ENCODE assay signal across 11 cellular contexts in genomic region chr21:31030367-31031106, GRCh38.
DNase-seq lines count a peak whose midpoint lies in the region; ATAC-seq and TF ChIP-seq lines count a peak whose summit lies in the region.
"Had no signal": no experiment of that assay in that cellular context is flagged by ENCODE, and none has a peak within 500 bp of the region (broad histone marks: within the 10 kb centered on the region; RNA-seq: fewer than 3 reads in every experiment).

No MANE protein-coding gene starts in this region.

- TF ChIP-seq CTCF in GM13976 (IDR thresholded peaks at IDR 0.05; ENCODE audit: borderline replicate concordance, control extremely low read depth, extremely low read depth, insufficient read depth, missing control alignments) = no peak
- TF ChIP-seq CTCF in foreskin fibroblast (IDR thresholded peaks at IDR 0.05; ENCODE audit: low read depth, low read length) = no peak

- peak; percentile 6 for DNase-seq in GM13976 (ENCODE audit: low spot score)
- DNase-seq in DMS 273 (lab: John Stamatoyannopoulos, UW; ENCODE audit: unreplicated experiment) = no peak
- no peak for DNase-seq in SIG-M5 treated with dmso at 0.1 percent for 504 hours (lab: John Stamatoyannopoulos, UW; ENCODE audit: unreplicated experiment)
- DNase-seq in ACHN = no peak
- no peak for DNase-seq in foreskin fibroblast
- DNase-seq: activated CD4-positive, alpha-beta T cell treated with anti-CD3 and anti-CD28 coated beads for 48 hours; NCI-H1092 treated with DMSO at 0.1 percent for 48 hours had no signal

- in situ Hi-C loops in GM13976 (cut with MboI; ENCODE audit: low sequenced_read_pairs, unreplicated experiment) (no loop called here), ACHN (cut with HindIII; ENCODE audit: low pct_ligation_motif_present, low pct_unique_long_range_greater_than_20kb, low sequenced_read_pairs) (no loop called here)

- H3K4me3 ChIP-seq in foreskin fibroblast (ENCODE audit: low read depth in 1 of 2, low read length in 2 of 2) = no peak overlapping the region
- H3K4me3 ChIP-seq: breast epithelium had no signal

- ATAC-seq in GM19372 (IDR thresholded peaks at IDR 0.05; ENCODE audit: low read depth, unreplicated experiment) = peak; percentile 67
- ATAC-seq in HG02759 (IDR thresholded peaks at IDR 0.05; ENCODE audit: unreplicated experiment) = peak; percentile 88
- ATAC-seq in HG03460 (IDR thresholded peaks at IDR 0.05; ENCODE audit: unreplicated experiment) = peak; percentile 83
